In the genomic region with DNA sequence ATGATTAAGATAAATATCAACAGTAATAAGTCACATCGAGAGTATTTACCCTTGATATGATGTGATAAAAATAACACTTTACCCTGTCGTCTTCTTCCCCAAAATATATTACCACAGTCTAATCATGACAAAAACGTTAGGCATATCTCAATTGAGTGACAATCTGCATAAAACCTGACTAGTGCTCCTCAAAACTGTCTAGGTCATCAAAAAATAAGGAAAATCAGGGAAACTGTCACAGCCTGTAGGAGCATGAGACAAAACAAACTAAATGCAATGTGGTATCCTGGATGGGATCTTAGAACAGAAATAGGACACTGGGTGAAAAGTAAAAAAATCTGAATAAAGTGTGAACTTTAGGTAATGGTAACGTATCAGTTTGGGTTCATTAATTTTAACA, we compare ENCODE assay signal across 8 cellular contexts. TPM values are rescaled to one million over a fixed set of nuclear protein-coding genes. Genes with fewer than 3 reads are reported as not detected.
"Had no signal": no experiment of that assay in that cellular context is flagged by ENCODE, and none has a peak within 500 bp of the region (broad histone marks: within the 10 kb centered on the region; RNA-seq: fewer than 3 reads in every experiment).

No MANE protein-coding gene starts in this region.

- H3K27ac ChIP-seq: HL-60 had no signal

- ATAC-seq: GM23338 had no signal

- DNase-seq: H9, HCEC 1CT, KG1 had no signal

- H3K4me2 ChIP-seq: GM23338 had no signal

- H2AFZ ChIP-seq: GM23338 had no signal

- FAIRE-seq: H1, H54 had no signal

- H3K4me3 ChIP-seq: GM23338 had no signal

RNA-seq across cellular contexts. Expression of a gene that starts 19.4 kb away (rescaled TPM):
- polyA plus RNA-seq: IgD-negative memory B cell had no signal
